Comparison of ENCODE assay signal across 1 cellular context in genomic region chr3:119810018-119810435, GRCh38.
TF ChIP-seq lines count a peak whose summit lies in the region.

No MANE protein-coding gene starts in this region.

TF ChIP-seq in WTC11, 78 proteins besides CTCF, POLR2A, EP300 and RAD21 (continued from another document):
- TF ChIP-seq, protein P1, sequence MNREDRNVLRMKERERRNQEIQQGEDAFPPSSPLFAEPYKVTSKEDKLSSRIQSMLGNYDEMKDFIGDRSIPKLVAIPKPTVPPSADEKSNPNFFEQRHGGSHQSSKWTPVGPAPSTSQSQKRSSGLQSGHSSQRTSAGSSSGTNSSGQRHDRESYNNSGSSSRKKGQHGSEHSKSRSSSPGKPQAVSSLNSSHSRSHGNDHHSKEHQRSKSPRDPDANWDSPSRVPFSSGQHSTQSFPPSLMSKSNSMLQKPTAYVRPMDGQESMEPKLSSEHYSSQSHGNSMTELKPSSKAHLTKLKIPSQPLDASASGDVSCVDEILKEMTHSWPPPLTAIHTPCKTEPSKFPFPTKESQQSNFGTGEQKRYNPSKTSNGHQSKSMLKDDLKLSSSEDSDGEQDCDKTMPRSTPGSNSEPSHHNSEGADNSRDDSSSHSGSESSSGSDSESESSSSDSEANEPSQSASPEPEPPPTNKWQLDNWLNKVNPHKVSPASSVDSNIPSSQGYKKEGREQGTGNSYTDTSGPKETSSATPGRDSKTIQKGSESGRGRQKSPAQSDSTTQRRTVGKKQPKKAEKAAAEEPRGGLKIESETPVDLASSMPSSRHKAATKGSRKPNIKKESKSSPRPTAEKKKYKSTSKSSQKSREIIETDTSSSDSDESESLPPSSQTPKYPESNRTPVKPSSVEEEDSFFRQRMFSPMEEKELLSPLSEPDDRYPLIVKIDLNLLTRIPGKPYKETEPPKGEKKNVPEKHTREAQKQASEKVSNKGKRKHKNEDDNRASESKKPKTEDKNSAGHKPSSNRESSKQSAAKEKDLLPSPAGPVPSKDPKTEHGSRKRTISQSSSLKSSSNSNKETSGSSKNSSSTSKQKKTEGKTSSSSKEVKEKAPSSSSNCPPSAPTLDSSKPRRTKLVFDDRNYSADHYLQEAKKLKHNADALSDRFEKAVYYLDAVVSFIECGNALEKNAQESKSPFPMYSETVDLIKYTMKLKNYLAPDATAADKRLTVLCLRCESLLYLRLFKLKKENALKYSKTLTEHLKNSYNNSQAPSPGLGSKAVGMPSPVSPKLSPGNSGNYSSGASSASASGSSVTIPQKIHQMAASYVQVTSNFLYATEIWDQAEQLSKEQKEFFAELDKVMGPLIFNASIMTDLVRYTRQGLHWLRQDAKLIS (CRISPR knock-in tag; IDR thresholded peaks at IDR 0.05; ENCODE audit: borderline replicate concordance): no peak
- TF ChIP-seq MXD4 (CRISPR knock-in tag; IDR thresholded peaks at IDR 0.05; ENCODE audit: borderline replicate concordance): no peak
- TF ChIP-seq CREM (CRISPR knock-in tag; IDR thresholded peaks at IDR 0.05): no peak
- TF ChIP-seq, protein P2, sequence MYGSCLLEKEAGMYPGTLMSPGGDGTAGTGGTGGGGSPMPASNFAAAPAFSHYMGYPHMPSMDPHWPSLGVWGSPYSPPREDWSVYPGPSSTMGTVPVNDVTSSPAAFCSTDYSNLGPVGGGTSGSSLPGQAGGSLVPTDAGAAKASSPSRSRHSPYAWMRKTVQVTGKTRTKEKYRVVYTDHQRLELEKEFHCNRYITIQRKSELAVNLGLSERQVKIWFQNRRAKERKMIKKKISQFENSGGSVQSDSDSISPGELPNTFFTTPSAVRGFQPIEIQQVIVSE (CRISPR knock-in tag; IDR thresholded peaks at IDR 0.05; ENCODE audit: borderline replicate concordance): no peak
- TF ChIP-seq, protein P3, sequence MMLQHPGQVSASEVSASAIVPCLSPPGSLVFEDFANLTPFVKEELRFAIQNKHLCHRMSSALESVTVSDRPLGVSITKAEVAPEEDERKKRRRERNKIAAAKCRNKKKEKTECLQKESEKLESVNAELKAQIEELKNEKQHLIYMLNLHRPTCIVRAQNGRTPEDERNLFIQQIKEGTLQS (CRISPR knock-in tag; conservative IDR thresholded peaks at IDR 0.05): no peak
- TF ChIP-seq FOXP1 (CRISPR knock-in tag; IDR thresholded peaks at IDR 0.05; ENCODE audit: borderline replicate concordance): no peak
- no peak for TF ChIP-seq ATF6 (CRISPR knock-in tag; IDR thresholded peaks at IDR 0.05)
- TF ChIP-seq SMAD4 (CRISPR knock-in tag; IDR thresholded peaks at IDR 0.05): no peak
- TF ChIP-seq ZNF219 (CRISPR knock-in tag; IDR thresholded peaks at IDR 0.05; ENCODE audit: borderline replicate concordance): no peak
- TF ChIP-seq HMGXB4 (CRISPR knock-in tag; IDR thresholded peaks at IDR 0.05): 0 out of 2 replicates have a peak, but pooled peaks have one; percentile 33
- no peak for TF ChIP-seq NR3C1 (CRISPR knock-in tag; conservative IDR thresholded peaks at IDR 0.05; ENCODE audit: low read depth)
- no peak for TF ChIP-seq TEAD1 (CRISPR knock-in tag; IDR thresholded peaks at IDR 0.05)
- no peak for TF ChIP-seq ZNF263 (CRISPR knock-in tag; IDR thresholded peaks at IDR 0.05; ENCODE audit: low read depth)
- TF ChIP-seq, protein P4, sequence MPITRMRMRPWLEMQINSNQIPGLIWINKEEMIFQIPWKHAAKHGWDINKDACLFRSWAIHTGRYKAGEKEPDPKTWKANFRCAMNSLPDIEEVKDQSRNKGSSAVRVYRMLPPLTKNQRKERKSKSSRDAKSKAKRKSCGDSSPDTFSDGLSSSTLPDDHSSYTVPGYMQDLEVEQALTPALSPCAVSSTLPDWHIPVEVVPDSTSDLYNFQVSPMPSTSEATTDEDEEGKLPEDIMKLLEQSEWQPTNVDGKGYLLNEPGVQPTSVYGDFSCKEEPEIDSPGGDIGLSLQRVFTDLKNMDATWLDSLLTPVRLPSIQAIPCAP (CRISPR knock-in tag; IDR thresholded peaks at IDR 0.05): no peak
- no peak for TF ChIP-seq ZNF532 (CRISPR knock-in tag; IDR thresholded peaks at IDR 0.05; ENCODE audit: borderline replicate concordance)
- 0 out of 2 replicates have a peak, but pooled peaks have one; percentile 24 for TF ChIP-seq ZBTB21 (CRISPR knock-in tag; IDR thresholded peaks at IDR 0.05; ENCODE audit: borderline replicate concordance)
